In genomic region chr17:48002208-48002919, GRCh38 we compare ENCODE assay signal across 8 cellular contexts. TPM values are rescaled to one million over a fixed set of nuclear protein-coding genes. Genes with fewer than 3 reads are reported as not detected.
DNase-seq lines count a peak whose midpoint lies in the region; ATAC-seq and TF ChIP-seq lines count a peak whose summit lies in the region.

No MANE protein-coding gene starts in this region.

- no peak for TF ChIP-seq CTCF in CD14-positive monocyte (IDR thresholded peaks at IDR 0.05)
- TF ChIP-seq CTCF in PC-3 (conservative IDR thresholded peaks at IDR 0.05; ENCODE audit: low read depth, low read length) = no peak
- TF ChIP-seq CTCF in epithelial cell of esophagus (IDR thresholded peaks at IDR 0.05; ENCODE audit: insufficient read depth, low read depth, low read length, missing control alignments) = no peak
- no peak for TF ChIP-seq CTCF in nephron (IDR thresholded peaks at IDR 0.05; ENCODE audit: unreplicated experiment in 3 of 3)

- H3K27ac ChIP-seq in PC-3 (ENCODE audit: low read length) = peak overlapping the region; percentile 97

- H3K9me3 Mint-ChIP-seq in CD14-positive monocyte (peaks cover 0 to 2% (median 0%) of the 10 kb centered on the region in 7 donors), nephron (no peaks in the 10 kb centered on the region)
- no peaks in the 10 kb centered on the region for H3K9me3 Mint-ChIP-seq in activated CD4-positive, alpha-beta T cell treated with anti-CD3 and anti-CD28 coated beads for 36 hours (ENCODE audit: low read depth)

- H3F3A ChIP-seq in PC-3 (ENCODE audit: low read length, unreplicated experiment) = no peaks in the 10 kb centered on the region

- CTCF ChIA-PET in PC-3 (lab: Charles Lee) = interaction anchor here (0.9 to 1.0 kb wide), 3 partner anchors 23 to 53 kb away, joined by 3 to 8 read pairs (median 6); partner anchors contain the start of gene CDK5RAP3
- CTCF ChIA-PET in activated CD4-positive, alpha-beta T cell treated with anti-CD3 and anti-CD28 coated beads for 36 hours (lab: Charles Lee) = interaction anchor here (1.4 to 2.9 kb wide), 2 partner anchors 9 to 31 kb away, joined by 5 to 11 read pairs; partner anchors contain the start of gene CDK5RAP3

- H3K4me3 Mint-ChIP-seq in CD14-positive monocyte (peak overlapping the region; percentile 34 to 64), nephron (peak overlapping the region in 2 of 3 experiments; percentile 1 to 2)
- no peak overlapping the region for H3K4me3 Mint-ChIP-seq in activated CD4-positive, alpha-beta T cell treated with anti-CD3 and anti-CD28 coated beads for 36 hours

- H3K4me1 Mint-ChIP-seq in CD14-positive monocyte (peaks cover 78% of the 10 kb centered on the region), nephron (peaks cover 73% of the 10 kb centered on the region)
- peaks cover 7% of the 10 kb centered on the region for H3K4me1 Mint-ChIP-seq in activated CD4-positive, alpha-beta T cell treated with anti-CD3 and anti-CD28 coated beads for 36 hours

- H3K27me3 Mint-ChIP-seq in CD14-positive monocyte (ENCODE audit: low read depth in 3 of 3) = peaks cover 0 to 4% (median 2%) of the 10 kb centered on the region in 3 donors
- H3K27me3 Mint-ChIP-seq in nephron (ENCODE audit: low read depth) = peaks cover 10% of the 10 kb centered on the region
- H3K27me3 Mint-ChIP-seq in activated CD4-positive, alpha-beta T cell treated with anti-CD3 and anti-CD28 coated beads for 36 hours = peaks cover 21% of the 10 kb centered on the region

- peak overlapping the region; percentile 95 to 97 (median 97) for H3K27ac Mint-ChIP-seq in CD14-positive monocyte
- peak overlapping the region; percentile 79 to 87 (median 87) for H3K27ac Mint-ChIP-seq in nephron
- H3K27ac Mint-ChIP-seq in activated CD4-positive, alpha-beta T cell treated with anti-CD3 and anti-CD28 coated beads for 36 hours = no peak overlapping the region

- H3K4me3 ChIP-seq in PC-3 (ENCODE audit: low read length) = peak overlapping the region; percentile 29; the same call in 1 of the 2 replicates
- H3K4me3 ChIP-seq in epithelial cell of esophagus (ENCODE audit: low read length) = no peak overlapping the region

- H3K36me3 ChIP-seq in PC-3 (ENCODE audit: low read depth, low read length) = no peaks in the 10 kb centered on the region

- H4K20me1 ChIP-seq in PC-3 (ENCODE audit: low read length) = no peaks in the 10 kb centered on the region

- no peaks in the 10 kb centered on the region for H3K9me3 ChIP-seq in PC-3 (ENCODE audit: low read length)

- peaks cover 54% of the 10 kb centered on the region for H3K4me1 ChIP-seq in PC-3 (ENCODE audit: insufficient read depth, low read length)

- H3K36me3 Mint-ChIP-seq in CD14-positive monocyte (peaks cover 0 to 1% of the 10 kb centered on the region in 2 donors), nephron (ENCODE audit: low read depth) (no peaks in the 10 kb centered on the region)
- H3K36me3 Mint-ChIP-seq in activated CD4-positive, alpha-beta T cell treated with anti-CD3 and anti-CD28 coated beads for 36 hours (ENCODE audit: low read depth) = no peaks in the 10 kb centered on the region

- intact Hi-C loops in CD14-positive monocyte (cut with micrococcal nuclease) (no loop called here), PC-3 (cut with micrococcal nuclease) (loop anchor here (2.0 kb wide), 1 partner anchor 32 kb away; the partner anchor contains the start of gene CDK5RAP3)
- intact Hi-C loops in activated CD4-positive, alpha-beta T cell treated with anti-CD3 and anti-CD28 coated beads for 36 hours (cut with DNase I, micrococcal nuclease) = no loop called here

- H3K27me3 ChIP-seq in PC-3 (ENCODE audit: low read length) = no peaks in the 10 kb centered on the region

- BruUV-seq in PC-3 (replicated peaks; lab: Mats Ljungman, UMichigan) = TSS peak; percentile 20

- H3K79me2 ChIP-seq in PC-3 (ENCODE audit: low read length) = no peaks in the 10 kb centered on the region

- peak overlapping the region; percentile 73 for H2AFZ ChIP-seq in PC-3 (ENCODE audit: low read length)

- H3K4me2 ChIP-seq in PC-3 (ENCODE audit: low read length) = peak overlapping the region; percentile 74

- POLR2A ChIA-PET in PC-3 (lab: Charles Lee; ENCODE audit: unreplicated experiment) = interaction anchor here (0.6 kb wide), 1 partner anchor 31 kb away, joined by 3 read pairs; the partner anchor contains the start of gene CDK5RAP3
- POLR2A ChIA-PET in activated CD4-positive, alpha-beta T cell treated with anti-CD3 and anti-CD28 coated beads for 36 hours (lab: Charles Lee) = no interaction called here

- H3K9me2 ChIP-seq in PC-3 (replicated peaks; ENCODE audit: low read length) = no peaks in the 10 kb centered on the region

- peak; percentile 66 for ATAC-seq in HG02610 (IDR thresholded peaks at IDR 0.05; ENCODE audit: unreplicated experiment)
- peak; percentile 87 for ATAC-seq in PC-3
- no peak for ATAC-seq in GM18867 (IDR thresholded peaks at IDR 0.05; ENCODE audit: unreplicated experiment)
- ATAC-seq in activated CD4-positive, alpha-beta T cell treated with anti-CD3 and anti-CD28 coated beads for 36 hours = no peak

- peak overlapping the region; percentile 82 for H3K9ac ChIP-seq in PC-3 (ENCODE audit: low read length)

- peak; percentile 64 for DNase-seq in CD14-positive monocyte (ENCODE audit: low spot score)
- DNase-seq in PC-3 = peak; percentile 94
- peak; percentile 70 for DNase-seq in epithelial cell of esophagus (ENCODE audit: low read depth)
- DNase-seq in globus pallidus (ENCODE audit: low spot score) = no peak
- DNase-seq in activated CD4-positive, alpha-beta T cell treated with anti-CD3 and anti-CD28 coated beads for 36 hours = no peak

RNA-seq across cellular contexts. Expression of gene CDK5RAP3, which starts 31.5 kb away (rescaled TPM):
- polyA plus RNA-seq in CD14-positive monocyte = 10 to 100 TPM; 86.1 to 94.4 TPM
- total RNA-seq in PC-3 (2014; rRNA removed) = 193 and 209 TPM in 2 replicates
- total RNA-seq in activated CD4-positive, alpha-beta T cell treated with anti-CD3 and anti-CD28 coated beads for 36 hours = 100 to 1,000 TPM; 147 to 156 TPM

RNA-seq across cellular contexts. Expression of gene COPZ2, which starts 35.2 kb away (rescaled TPM):
- polyA plus RNA-seq in CD14-positive monocyte = 10 to 100 TPM in 1 of 2 donors, 1 to 10 TPM in 1; 6.9 to 12.2 TPM
- 0.63 and 1.3 TPM in 2 replicates for total RNA-seq in PC-3 (2014; rRNA removed)
- total RNA-seq in activated CD4-positive, alpha-beta T cell treated with anti-CD3 and anti-CD28 coated beads for 36 hours = 1 to 10 TPM; 3.6 to 4.1 TPM

RNA-seq across cellular contexts. Expression of gene PRR15L, which starts 44.7 kb away (rescaled TPM):
- polyA plus RNA-seq in CD14-positive monocyte = not detected
- 3.8 and 6.0 TPM in 2 replicates for total RNA-seq in PC-3 (2014; rRNA removed)
- not detected for total RNA-seq in activated CD4-positive, alpha-beta T cell treated with anti-CD3 and anti-CD28 coated beads for 36 hours

RNA-seq across cellular contexts. Expression of gene NFE2L1, which starts 45.8 kb away (rescaled TPM):
- 1 to 10 TPM; 2.8 to 7.1 TPM for polyA plus RNA-seq in CD14-positive monocyte
- total RNA-seq in PC-3 (2014; rRNA removed) = 45.1 and 72.6 TPM in 2 replicates
- total RNA-seq in activated CD4-positive, alpha-beta T cell treated with anti-CD3 and anti-CD28 coated beads for 36 hours = 100 to 1,000 TPM; 100 to 127 TPM

Comparison
In these comparisons a context has a peak if more than half of its experiments do, and no peak if none do; other contexts are left out.
1. DNase-seq: peak in CD14-positive monocyte (single experiment), PC-3 (single experiment) and epithelial cell of esophagus (single experiment); none in globus pallidus (single experiment) and activated CD4-positive, alpha-beta T cell treated with anti-CD3 and anti-CD28 coated beads for 36 hours (single experiment).
2. ATAC-seq: peak in HG02610 (single experiment) and PC-3 (single experiment); none in GM18867 (single experiment) and activated CD4-positive, alpha-beta T cell treated with anti-CD3 and anti-CD28 coated beads for 36 hours (single experiment).